Comparison of ENCODE assay signal across 19 cellular contexts in the genomic region with DNA sequence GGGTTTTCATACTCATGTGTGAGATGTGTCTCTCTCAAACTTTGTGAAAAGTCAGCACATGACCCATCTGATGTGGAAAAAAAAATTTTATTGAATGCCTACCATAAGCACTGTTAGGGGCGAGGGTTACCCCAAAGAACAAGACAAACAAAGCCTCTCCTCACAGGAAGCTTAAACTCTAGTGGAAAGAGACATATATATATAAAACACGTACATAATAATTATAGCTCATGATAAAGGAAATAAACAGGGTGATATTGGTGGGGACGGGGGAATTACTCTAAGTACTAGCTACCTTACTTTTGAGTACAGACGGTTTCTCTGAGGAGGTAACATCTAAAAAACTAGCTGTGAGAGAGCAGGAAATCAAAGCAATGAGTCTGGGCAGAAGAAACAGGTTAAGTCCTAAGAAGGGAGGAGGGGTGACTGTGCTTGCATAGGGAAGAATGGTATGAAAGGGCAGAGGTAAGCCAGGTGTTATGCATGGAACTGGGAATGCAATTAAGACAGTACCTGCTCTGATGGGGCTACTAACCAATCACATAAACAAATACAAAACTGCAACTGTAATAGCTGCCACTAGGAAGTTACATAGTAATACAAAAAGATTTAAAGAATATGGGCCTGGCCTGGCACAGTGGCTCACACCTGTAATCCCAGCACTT.
"Had no signal": no experiment of that assay in that cellular context is flagged by ENCODE, and none has a peak within 500 bp of the region (broad histone marks: within the 10 kb centered on the region; RNA-seq: fewer than 3 reads in every experiment).

No MANE protein-coding gene starts in this region.

- ATAC-seq: activated CD4-positive, CD25-positive, alpha-beta regulatory T cell treated with anti-CD3 and anti-CD28 coated beads, Interleukin-2, amount 50 U/mL, for 24 hours; activated CD8-positive, alpha-beta memory T cell treated with anti-CD3 and anti-CD28 coated beads, Interleukin-2, amount 10 ng/mL, durations not matched to agents 7 days and 5 days; activated T-cell treated with anti-CD3 and anti-CD28 coated beads, Interleukin-2, amount 50 U/mL, for 4 hours; esophagus mucosa; naive thymus-derived CD4-positive, alpha-beta T cell; sciatic nerve had no signal

- H3K27me3 Mint-ChIP-seq: activated CD8-positive, alpha-beta memory T cell treated with anti-CD3 and anti-CD28 coated beads, Interleukin-2, amount 10 ng/mL, durations not matched to agents 7 days and 5 days; activated naive CD8-positive, alpha-beta T cell treated with anti-CD3 and anti-CD28 coated beads, Interleukin-2, amount 10 ng/mL, durations not matched to agents 7 days and 5 days; naive thymus-derived CD4-positive, alpha-beta T cell had no signal

- H3K36me3 ChIP-seq: breast epithelium had no signal

- H3K27ac ChIP-seq: breast epithelium, dorsolateral prefrontal cortex, suprapubic skin, upper lobe of left lung had no signal

- H3K27me3 ChIP-seq: breast epithelium, dorsolateral prefrontal cortex, suprapubic skin, upper lobe of left lung had no signal

- H3K4me2 ChIP-seq: SK-N-SH had no signal

- DNase-seq: activated CD4-positive, alpha-beta T cell treated with anti-CD3 and anti-CD28 coated beads, Interleukin-2, amount 50 U/mL, for 48 hours; activated CD8-positive, alpha-beta memory T cell treated with anti-CD3 and anti-CD28 coated beads, Interleukin-2, amount 10 ng/mL, durations not matched to agents 7 days and 5 days; activated gamma-delta T cell treated with Interleukin-2 at 50 U/mL for 16 hours; activated naive CD8-positive, alpha-beta T cell treated with anti-CD3 and anti-CD28 coated beads, Interleukin-2, amount 10 ng/mL, durations not matched to agents 7 days and 5 days; activated T-cell treated with anti-CD3 and anti-CD28 coated beads, Interleukin-2, amount 50 U/mL, for 4 hours; aorta; dorsolateral prefrontal cortex; naive thymus-derived CD4-positive, alpha-beta T cell; nucleus accumbens; SK-N-SH; stimulated activated CD4-positive, alpha-beta T cell treated with anti-CD3 and anti-CD28 coated beads, Interleukin-2, amount 100 ng/mL, for 24 hours; stimulated activated naive CD4-positive, alpha-beta T cell; upper lobe of left lung had no signal

- H3K9me3 ChIP-seq: breast epithelium, SK-N-SH, suprapubic skin, upper lobe of left lung had no signal

- H3K4me1 ChIP-seq: breast epithelium had no signal

- H3K4me3 ChIP-seq: breast epithelium, dorsolateral prefrontal cortex, suprapubic skin, upper lobe of left lung had no signal

- H3K9me2 ChIP-seq: SK-N-SH had no signal

- H3K27ac Mint-ChIP-seq: activated CD8-positive, alpha-beta memory T cell treated with anti-CD3 and anti-CD28 coated beads, Interleukin-2, amount 10 ng/mL, durations not matched to agents 7 days and 5 days; activated naive CD8-positive, alpha-beta T cell treated with anti-CD3 and anti-CD28 coated beads, Interleukin-2, amount 10 ng/mL, durations not matched to agents 7 days and 5 days; T-helper 1 cell treated with Interleukin-12 subunit alpha and Interleukin-12 subunit beta and Interleukin-4 antibody, amounts not matched to agents 30 μg/mL and 1 μg/mL, for 36 hours had no signal

- H3K4me3 Mint-ChIP-seq: activated CD8-positive, alpha-beta memory T cell treated with anti-CD3 and anti-CD28 coated beads, Interleukin-2, amount 10 ng/mL, durations not matched to agents 7 days and 5 days; activated naive CD8-positive, alpha-beta T cell treated with anti-CD3 and anti-CD28 coated beads, Interleukin-2, amount 10 ng/mL, durations not matched to agents 7 days and 5 days; activated T-cell treated with anti-CD3 and anti-CD28 coated beads, Interleukin-2, amount 50 U/mL, for 4 hours; naive thymus-derived CD4-positive, alpha-beta T cell; T-helper 1 cell treated with Interleukin-12 subunit alpha and Interleukin-12 subunit beta and Interleukin-4 antibody, amounts not matched to agents 30 μg/mL and 1 μg/mL, for 36 hours had no signal

- H3K9me3 Mint-ChIP-seq: activated naive CD8-positive, alpha-beta T cell treated with anti-CD3 and anti-CD28 coated beads, Interleukin-2, amount 10 ng/mL, durations not matched to agents 7 days and 5 days; activated T-cell treated with anti-CD3 and anti-CD28 coated beads, Interleukin-2, amount 50 U/mL, for 4 hours; naive thymus-derived CD4-positive, alpha-beta T cell; T-helper 1 cell treated with Interleukin-12 subunit alpha and Interleukin-12 subunit beta and Interleukin-4 antibody, amounts not matched to agents 30 μg/mL and 1 μg/mL, for 36 hours had no signal
